Comparison of ENCODE assay signal across 12 cellular contexts in genomic region chr12:110819150-110819549, GRCh38. TPM values are rescaled to one million over a fixed set of nuclear protein-coding genes. Genes with fewer than 3 reads are reported as not detected.
"Had no signal": no experiment of that assay in that cellular context is flagged by ENCODE, and none has a peak within 500 bp of the region (broad histone marks: within the 10 kb centered on the region; RNA-seq: fewer than 3 reads in every experiment).

No MANE protein-coding gene starts in this region.

- H2AFZ ChIP-seq: GM23248, GM23338 had no signal

- H3K9me3 Mint-ChIP-seq: GM23338, H9, HFFc6 had no signal

- H3K9ac ChIP-seq: GM23248 had no signal

- H3K4me3 Mint-ChIP-seq: GM23338, H9, HFFc6 had no signal

- H3K9me3 ChIP-seq: HAP-1 had no signal

- H3K36me3 ChIP-seq: HAP-1 had no signal

- FAIRE-seq: H1, H54 had no signal

- DNase-seq: GM23248, GOT3, H7, H9, HCEC 1CT, HFFc6 had no signal

- ATAC-seq: GM23338, HCT116 had no signal

- H3K27ac Mint-ChIP-seq: GM23338, H9, HFFc6 had no signal

- H3K27ac ChIP-seq: GM23248 had no signal

- H3K4me3 ChIP-seq: GM23248, GM23338, HAP-1 had no signal

RNA-seq across cellular contexts. Expression of gene CCDC63, which starts 27.6 kb away (rescaled TPM):
- total RNA-seq: GM23248, GM23338, H4, HFFc6 had no signal
- polyA plus RNA-seq: GM23248 had no signal
